Comparison of ENCODE assay signal across 12 cellular contexts in genomic region chr6:15989397-15989796, GRCh38.
DNase-seq lines count a peak whose midpoint lies in the region; ATAC-seq and TF ChIP-seq lines count a peak whose summit lies in the region.
"Had no signal": no experiment of that assay in that cellular context is flagged by ENCODE, and none has a peak within 500 bp of the region (broad histone marks: within the 10 kb centered on the region; RNA-seq: fewer than 3 reads in every experiment).

No MANE protein-coding gene starts in this region.

- peaks cover 1% of the 10 kb centered on the region for H3K36me3 Mint-ChIP-seq in T-helper 2 cell treated with Interferon-gamma antibody and Interleukin-4, amounts not matched to agents 5 μg/mL and 100 μg/mL, for 36 hours (ENCODE audit: low read depth)
- no peaks in the 10 kb centered on the region for H3K36me3 Mint-ChIP-seq in activated T-helper 17 cell treated with anti-CD3 and anti-CD28 coated beads, Interleukin-2, amount 50 U/mL, for 72 hours (ENCODE audit: low read depth)
- H3K36me3 Mint-ChIP-seq: CD14-positive monocyte had no signal

- H3K4me3 Mint-ChIP-seq in T-helper 2 cell treated with Interferon-gamma antibody and Interleukin-4, amounts not matched to agents 5 μg/mL and 100 μg/mL, for 36 hours = no peak overlapping the region
- H3K4me3 Mint-ChIP-seq in activated T-helper 17 cell treated with anti-CD3 and anti-CD28 coated beads, Interleukin-2, amount 50 U/mL, for 72 hours = no peak overlapping the region
- H3K4me3 Mint-ChIP-seq: CD14-positive monocyte had no signal

- no peak for TF ChIP-seq CTCF in omental fat pad (IDR thresholded peaks at IDR 0.05)

- no peak overlapping the region for H3K27ac Mint-ChIP-seq in T-helper 2 cell treated with Interferon-gamma antibody and Interleukin-4, amounts not matched to agents 5 μg/mL and 100 μg/mL, for 36 hours
- no peak overlapping the region for H3K27ac Mint-ChIP-seq in activated T-helper 17 cell treated with anti-CD3 and anti-CD28 coated beads, Interleukin-2, amount 50 U/mL, for 72 hours
- H3K27ac Mint-ChIP-seq: CD14-positive monocyte had no signal

- peak; percentile 28 for DNase-seq in T-helper 2 cell treated with Interferon-gamma antibody and Interleukin-4, amounts not matched to agents 5 μg/mL and 100 μg/mL, for 36 hours (ENCODE audit: low spot score)
- DNase-seq in T-helper 2 cell (no peak), omental fat pad (ENCODE audit: low spot score) (no peak), GDM1 (lab: John Stamatoyannopoulos, UW) (no peak), NCI-H2227 treated with DMSO at 0.1 percent for 48 hours (lab: John Stamatoyannopoulos, UW) (no peak)
- DNase-seq: central memory CD4-positive, alpha-beta T cell; NCI-H1694; pancreas had no signal

- no peaks in the 10 kb centered on the region for H3K9me3 Mint-ChIP-seq in T-helper 2 cell treated with Interferon-gamma antibody and Interleukin-4, amounts not matched to agents 5 μg/mL and 100 μg/mL, for 36 hours
- no peaks in the 10 kb centered on the region for H3K9me3 Mint-ChIP-seq in activated T-helper 17 cell treated with anti-CD3 and anti-CD28 coated beads, Interleukin-2, amount 50 U/mL, for 72 hours

- peak; percentile 69 for ATAC-seq in GM19397 (IDR thresholded peaks at IDR 0.05; ENCODE audit: unreplicated experiment)
- ATAC-seq in HG02798 (IDR thresholded peaks at IDR 0.05; ENCODE audit: poor library complexity, unreplicated experiment) = peak; percentile 78
- peak; percentile 83 for ATAC-seq in activated T-helper 17 cell treated with anti-CD3 and anti-CD28 coated beads, Interleukin-2, amount 50 U/mL, for 72 hours (replicated peaks)
- ATAC-seq in omental fat pad (ENCODE audit: low FRiP score) = no peak
- ATAC-seq: pancreas had no signal

- no peaks in the 10 kb centered on the region for H3K27me3 Mint-ChIP-seq in T-helper 2 cell treated with Interferon-gamma antibody and Interleukin-4, amounts not matched to agents 5 μg/mL and 100 μg/mL, for 36 hours (ENCODE audit: low read depth)
- no peaks in the 10 kb centered on the region for H3K27me3 Mint-ChIP-seq in activated T-helper 17 cell treated with anti-CD3 and anti-CD28 coated beads, Interleukin-2, amount 50 U/mL, for 72 hours

- H3K4me1 Mint-ChIP-seq in T-helper 2 cell treated with Interferon-gamma antibody and Interleukin-4, amounts not matched to agents 5 μg/mL and 100 μg/mL, for 36 hours (ENCODE audit: low read depth) = peaks cover 17% of the 10 kb centered on the region
- H3K4me1 Mint-ChIP-seq in activated T-helper 17 cell treated with anti-CD3 and anti-CD28 coated beads, Interleukin-2, amount 50 U/mL, for 72 hours = no peaks in the 10 kb centered on the region
- H3K4me1 Mint-ChIP-seq: CD14-positive monocyte had no signal
